In the genomic region with DNA sequence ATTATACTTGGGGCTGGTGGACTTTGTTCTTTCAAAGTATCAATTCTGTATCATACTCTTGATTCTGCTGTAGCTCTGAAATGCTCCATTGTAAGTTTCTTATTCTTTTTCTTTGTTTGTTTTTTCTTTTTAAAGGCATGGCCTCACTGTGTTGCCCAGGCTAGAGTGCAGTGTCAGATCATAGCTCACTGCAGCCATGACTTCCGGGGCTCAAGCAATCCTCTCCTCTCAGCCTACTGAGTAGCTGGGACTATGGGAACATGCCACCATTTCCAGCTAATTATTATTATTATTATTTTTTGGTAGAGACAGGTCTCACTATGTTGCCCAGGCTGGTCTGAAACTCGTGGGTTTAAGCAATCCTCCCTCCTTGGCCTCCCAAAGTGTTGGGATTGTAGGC, we compare ENCODE assay signal across 20 cellular contexts. TPM values are rescaled to one million over a fixed set of nuclear protein-coding genes. Genes with fewer than 3 reads are reported as not detected.
DNase-seq lines count a peak whose midpoint lies in the region; ATAC-seq, FAIRE-seq and TF ChIP-seq lines count a peak whose summit lies in the region.
"Had no signal": no experiment of that assay in that cellular context is flagged by ENCODE, and none has a peak within 500 bp of the region (broad histone marks: within the 10 kb centered on the region; RNA-seq: fewer than 3 reads in every experiment).

No MANE protein-coding gene starts in this region.

- H4K20me1 ChIP-seq in HCT116 (ENCODE audit: insufficient read depth) (no peaks in the 10 kb centered on the region), HepG2 (ENCODE audit: insufficient read depth, low read length) (no peaks in the 10 kb centered on the region)

- CTCF ChIA-PET in HCT116 (lab: Charles Lee): interaction anchor here (0.9 kb wide), 1 partner anchor 372 kb away, joined by 4 read pairs; no protein-coding TSS in a partner anchor
- CTCF ChIA-PET in HepG2 (lab: Yijun Ruan, JAX; ENCODE audit: low intra/inter-chr PET ratio, low total read pairs): no interaction called here
- CTCF ChIA-PET in CD8-positive, alpha-beta T cell (lab: Charles Lee): interaction anchor here (1.3 to 1.4 kb wide), 2 partner anchors 9 to 372 kb away, joined by 4 to 6 read pairs; no protein-coding TSS in a partner anchor

- WGBS in HepG2 (ENCODE audit: low lambda C conversion rate): 18% methylated on average over 2 of the region's 2 CpGs
- 71 to 78% methylated on average over 2 of the region's 2 CpGs for WGBS in sigmoid colon, 2 donors

- no peak for FAIRE-seq in HepG2 (lab: Jason Lieb, UNC)
- FAIRE-seq: A204.1, D721Med, GM12892, GM19239, H1, HTR-8/SVneo had no signal

- H3K36me3 ChIP-seq in HCT116 (ENCODE audit: control insufficient read depth in 1 of 2, insufficient read depth in 2 of 2, low read length in 2 of 2): no peaks in the 10 kb centered on the region
- no peaks in the 10 kb centered on the region for H3K36me3 ChIP-seq in HepG2 (replicated peaks in 1 of 2; ENCODE audit: control insufficient read depth in 1 of 2, insufficient read depth in 2 of 2, low read length in 2 of 2)
- H3K36me3 ChIP-seq in sigmoid colon: no peaks in the 10 kb centered on the region
- H3K36me3 ChIP-seq in upper lobe of right lung: no peaks in the 10 kb centered on the region
- no peaks in the 10 kb centered on the region for H3K36me3 ChIP-seq in CD8-positive, alpha-beta T cell (ENCODE audit: insufficient read depth, low read length)

- H2AFZ ChIP-seq in HCT116 (ENCODE audit: low read depth, low read length, poor library complexity, severe bottlenecking): peak overlapping the region; percentile 41
- H2AFZ ChIP-seq in HepG2 (ENCODE audit: low read length): no peak overlapping the region

- no peak for TF ChIP-seq EP300 in HepG2 (IDR thresholded peaks at IDR 0.05; ENCODE audit: low read depth in 2 of 2, low read length in 2 of 2)
- no peak for TF ChIP-seq EP300 in HepG2 (CRISPR knock-in tag; IDR thresholded peaks at IDR 0.05; ENCODE audit: borderline replicate concordance)
- no peak for TF ChIP-seq EP300 in sigmoid colon (IDR thresholded peaks at IDR 0.05)

- intact Hi-C loops in HCT116 (cut with micrococcal nuclease): no loop called here
- intact Hi-C loops in HepG2 (cut with micrococcal nuclease; ENCODE audit: unreplicated experiment): no loop called here
- intact Hi-C loops in sigmoid colon (cut with DNase I): no loop called here
- intact Hi-C loops in upper lobe of right lung (cut with DNase I): no loop called here
- intact Hi-C loops in CD8-positive, alpha-beta T cell (cut with DNase I, micrococcal nuclease): loop anchor here (5.0 to 10.0 kb wide), 2 partner anchors 834 to 1137 kb away; no protein-coding TSS in a partner anchor

- no peaks in the 10 kb centered on the region for H3K9me3 Mint-ChIP-seq in CD8-positive, alpha-beta T cell
- H3K9me3 Mint-ChIP-seq: CD4-positive, alpha-beta memory T cell had no signal

- no peak overlapping the region for H3K27ac Mint-ChIP-seq in CD8-positive, alpha-beta T cell
- H3K27ac Mint-ChIP-seq: B cell; CD4-positive, alpha-beta memory T cell had no signal

- RAD21 ChIA-PET in HCT116 (lab: Charles Lee; ENCODE audit: low non-redundant PET in 1 of 2, low total read pairs in 2 of 2, uncharacterized antibody in 2 of 2, unreplicated experiment in 2 of 2): no interaction called here

- no peaks in the 10 kb centered on the region for H3K9me2 ChIP-seq in HCT116 (ENCODE audit: insufficient read depth)

- no peak overlapping the region for H3K27ac ChIP-seq in HCT116 (ENCODE audit: low read depth, low read length)
- H3K27ac ChIP-seq in HepG2 (ENCODE audit: extremely low read length, insufficient read depth, low read length): no peak overlapping the region
- H3K27ac ChIP-seq in sigmoid colon: no peak overlapping the region
- H3K27ac ChIP-seq in upper lobe of right lung: no peak overlapping the region
- H3K27ac ChIP-seq in CD8-positive, alpha-beta T cell (ENCODE audit: low read depth, low read length): no peak overlapping the region

- H3K79me2 ChIP-seq in HCT116 (ENCODE audit: insufficient read depth, low read length) (no peaks in the 10 kb centered on the region), HepG2 (ENCODE audit: insufficient read depth, low read length) (no peaks in the 10 kb centered on the region)

- H3K27me3 ChIP-seq in HCT116 (ENCODE audit: insufficient read depth, low read length) (no peaks in the 10 kb centered on the region), HepG2 (ENCODE audit: control insufficient read depth in 1 of 2, insufficient read depth in 2 of 2, low read length in 2 of 2) (peaks cover 16 to 83% of the 10 kb centered on the region in 2 experiments; a peak in 4 of 5 replicates), sigmoid colon (peaks cover 0 to 9% (median 0%) of the 10 kb centered on the region in 3 donors), upper lobe of right lung (peaks cover 2% of the 10 kb centered on the region)
- H3K27me3 ChIP-seq in CD8-positive, alpha-beta T cell (ENCODE audit: insufficient read depth, low read length): no peaks in the 10 kb centered on the region

- in situ Hi-C loops in HepG2 (cut with HindIII; ENCODE audit: extremely low pct_ligation_motif_present, low pct_unique_long_range_greater_than_20kb): loop anchor here (25.0 kb wide), 2 partner anchors 248 to 777 kb away; no protein-coding TSS in a partner anchor

- TF ChIP-seq RAD21 in HCT116 (IDR thresholded peaks at IDR 0.05; ENCODE audit: low read depth): no peak
- no peak for TF ChIP-seq RAD21 in HepG2 (CRISPR knock-in tag; IDR thresholded peaks at IDR 0.05)

- TF ChIP-seq CTCF in HCT116 (IDR thresholded peaks at IDR 0.05 in 2 of 3, conservative IDR thresholded peaks at IDR 0.05 in 1 of 3; ENCODE audit: borderline replicate concordance in 1 of 3, insufficient read depth in 1 of 3, low read depth in 2 of 3, low read length in 2 of 3) (no peak), HepG2 (CRISPR knock-in tag; IDR thresholded peaks at IDR 0.05) (no peak), sigmoid colon (IDR thresholded peaks at IDR 0.05) (no peak), upper lobe of right lung (IDR thresholded peaks at IDR 0.05) (no peak)
- no peak for TF ChIP-seq CTCF in CD8-positive, alpha-beta T cell (IDR thresholded peaks at IDR 0.05)

- no peak overlapping the region for H3K4me3 Mint-ChIP-seq in CD8-positive, alpha-beta T cell
- H3K4me3 Mint-ChIP-seq: B cell; CD4-positive, alpha-beta memory T cell had no signal

- H3K9ac ChIP-seq in HCT116 (ENCODE audit: low read length) (no peak overlapping the region), HepG2 (ENCODE audit: insufficient read depth, low read depth, low read length) (no peak overlapping the region)

- H3K4me1 Mint-ChIP-seq in CD8-positive, alpha-beta T cell (ENCODE audit: low read depth): no peaks in the 10 kb centered on the region

- H3K9me3 ChIP-seq in HCT116 (ENCODE audit: control insufficient read depth in 1 of 2, insufficient read depth in 1 of 2, low read depth in 1 of 2, low read length in 2 of 2) (no peaks in the 10 kb centered on the region), HepG2 (ENCODE audit: low read length) (no peaks in the 10 kb centered on the region), sigmoid colon (no peaks in the 10 kb centered on the region), upper lobe of right lung (no peaks in the 10 kb centered on the region)
- no peaks in the 10 kb centered on the region for H3K9me3 ChIP-seq in CD8-positive, alpha-beta T cell (ENCODE audit: low read length)

- no peak overlapping the region for H3K4me3 ChIP-seq in HCT116 (replicated peaks in 1 of 2; ENCODE audit: low read depth in 1 of 2, low read length in 2 of 2)
- no peak overlapping the region for H3K4me3 ChIP-seq in HepG2 (replicated peaks in 1 of 3; ENCODE audit: insufficient read depth in 1 of 3, low read depth in 2 of 3, low read length in 3 of 3)
- no peak overlapping the region for H3K4me3 ChIP-seq in sigmoid colon
- no peak overlapping the region for H3K4me3 ChIP-seq in upper lobe of right lung
- no peak overlapping the region for H3K4me3 ChIP-seq in CD8-positive, alpha-beta T cell (ENCODE audit: low read depth, low read length)

- no peak for TF ChIP-seq POLR2A in HCT116 (IDR thresholded peaks at IDR 0.05; ENCODE audit: borderline replicate concordance, extremely low read depth, insufficient read depth, insufficient read length)
- TF ChIP-seq POLR2A in HepG2 (IDR thresholded peaks at IDR 0.05; ENCODE audit: insufficient read depth in 1 of 2, low read depth in 2 of 2, low read length in 2 of 2): no peak
- TF ChIP-seq POLR2A in sigmoid colon (IDR thresholded peaks at IDR 0.05): no peak

- ATAC-seq in HCT116: no peak
- no peak for ATAC-seq in HepG2
- ATAC-seq in upper lobe of right lung: no peak
- ATAC-seq in esophagus mucosa: no peak
- ATAC-seq in CD8-positive, alpha-beta T cell: no peak
- no peak for ATAC-seq in GM19467 (IDR thresholded peaks at IDR 0.05; ENCODE audit: unreplicated experiment)

- POLR2A ChIA-PET in HCT116 (lab: Charles Lee): no interaction called here
- POLR2A ChIA-PET in HepG2 (lab: Yijun Ruan, JAX): no interaction called here
- POLR2A ChIA-PET in CD8-positive, alpha-beta T cell (lab: Charles Lee): interaction anchor here (0.6 kb wide), 1 partner anchor 563 kb away, joined by 3 read pairs; no protein-coding TSS in a partner anchor

- DNase-seq in HCT116 (ENCODE audit: low read depth, low spot score) (no peak), HepG2 (ENCODE audit: low spot score) (no peak), sigmoid colon (peak; percentile 48), upper lobe of right lung (peak; percentile 16)
- no peak for DNase-seq in CD8-positive, alpha-beta T cell
- DNase-seq: C1 segment of cervical spinal cord; CD4-positive, alpha-beta memory T cell; COR-L47; DND-41; GDM1; HCEC 1CT had no signal

- BruUV-seq in HCT116 (replicated peaks; lab: Mats Ljungman, UMichigan) (no TSS peak), HepG2 (replicated peaks; lab: Mats Ljungman, UMichigan) (no TSS peak)

- H3K4me1 ChIP-seq in HCT116 (ENCODE audit: control insufficient read depth in 1 of 2, insufficient read depth in 2 of 2, low read length in 2 of 2) (peaks cover 0 to 8% of the 10 kb centered on the region in 2 experiments; a peak in 2 of 4 replicates), HepG2 (ENCODE audit: insufficient read depth, low read length) (peaks cover 14% of the 10 kb centered on the region), sigmoid colon (peaks cover 0 to 2% (median under 1%) of the 10 kb centered on the region in 4 donors), upper lobe of right lung (peaks cover 2% of the 10 kb centered on the region)
- no peaks in the 10 kb centered on the region for H3K4me1 ChIP-seq in CD8-positive, alpha-beta T cell (ENCODE audit: insufficient read depth, low read length)

- no peaks in the 10 kb centered on the region for H3K36me3 Mint-ChIP-seq in CD8-positive, alpha-beta T cell
- H3K36me3 Mint-ChIP-seq: CD4-positive, alpha-beta memory T cell had no signal

- no peaks in the 10 kb centered on the region for H3K27me3 Mint-ChIP-seq in CD8-positive, alpha-beta T cell (ENCODE audit: low read depth)
- H3K27me3 Mint-ChIP-seq: B cell; CD4-positive, alpha-beta memory T cell had no signal

- H3K4me2 ChIP-seq in HCT116 (ENCODE audit: low read length): no peak overlapping the region
- no peak overlapping the region for H3K4me2 ChIP-seq in HepG2 (ENCODE audit: low read depth, low read length)

RNA-seq across cellular contexts. Expression of a gene that starts 38.9 kb away (rescaled TPM):
- total RNA-seq in HCT116 (2021; ENCODE audit: unreplicated experiment) (41.4 TPM), HepG2 (2016; rRNA removed; fragmentation: Illumina TruSeq; extraction: Trizol) (175 and 204 TPM in 2 replicates), sigmoid colon (100 to 1,000 TPM; 108 to 155 (median 122) TPM), upper lobe of right lung (84.0 TPM), esophagus mucosa (89.2 TPM)
- 12.2 and 16.5 TPM in 2 replicates for polyA plus RNA-seq in HCT116 (2012)
- 260 and 296 TPM in 2 replicates for total RNA-seq in HepG2 (2016; cell fraction: cytosol; rRNA removed; fragmentation: Illumina TruSeq; extraction: Trizol; ENCODE audit: low read depth)
- total RNA-seq in HepG2 (2016; cell fraction: insoluble cytoplasmic fraction; rRNA removed; fragmentation: Illumina TruSeq; extraction: Trizol): 189 and 192 TPM in 2 replicates
- 531 and 570 TPM in 2 replicates for total RNA-seq in HepG2 (2016; cell fraction: membrane; rRNA removed; fragmentation: Illumina TruSeq; extraction: Trizol)
- 102 and 120 TPM in 2 replicates for total RNA-seq in HepG2 (2016; cell fraction: nucleus; rRNA removed; fragmentation: Illumina TruSeq; extraction: Trizol)
- polyA plus RNA-seq in HepG2 (2011; rRNA removed) (96.9 and 123 TPM in 2 replicates), sigmoid colon (10 to 100 TPM; 56.0 to 84.7 (median 82.8) TPM)
- polyA plus RNA-seq in HepG2 (2011; cell fraction: cytosol; rRNA removed): 57.9 and 89.7 TPM in 2 replicates
- polyA plus RNA-seq in HepG2 (2011; cell fraction: nucleus; rRNA removed): 22.0 and 27.5 TPM in 2 replicates
- 128 and 134 TPM in 2 replicates for polyA plus RNA-seq in HepG2 (2012)
- 385 and 459 TPM in 2 replicates for polyA plus RNA-seq in HepG2 (2016; cell fraction: cytosol; fragmentation: Illumina TruSeq; extraction: Trizol; ENCODE audit: low read depth)
- polyA plus RNA-seq in HepG2 (2016; cell fraction: insoluble cytoplasmic fraction; fragmentation: Illumina TruSeq; extraction: Trizol; ENCODE audit: low read depth): 218 and 221 TPM in 2 replicates
- 534 and 554 TPM in 2 replicates for polyA plus RNA-seq in HepG2 (2016; cell fraction: membrane; fragmentation: Illumina TruSeq; extraction: Trizol; ENCODE audit: low read depth)
- polyA plus RNA-seq in HepG2 (2016; cell fraction: nucleus; fragmentation: Illumina TruSeq; extraction: Trizol; ENCODE audit: insufficient read depth, low read depth): 143 and 144 TPM in 2 replicates
- polyA minus RNA-seq in HepG2 (2011; rRNA and poly(A)+ RNA removed; ENCODE audit: low replicate concordance): 23.0 and 41.2 TPM in 2 replicates
- polyA minus RNA-seq in HepG2 (2011; cell fraction: cytosol; rRNA and poly(A)+ RNA removed): 66.7 and 68.9 TPM in 2 replicates
- 50.9 and 56.4 TPM in 2 replicates for polyA minus RNA-seq in HepG2 (2011; cell fraction: nucleus; rRNA and poly(A)+ RNA removed)
- 10 to 100 TPM; 93.8 to 99.0 TPM for total RNA-seq in CD8-positive, alpha-beta T cell

Comparison
In these comparisons a context has a peak if more than half of its experiments do, and no peak if none do; other contexts are left out.
1. DNase-seq: peak in sigmoid colon (single experiment) and upper lobe of right lung (single experiment); none in HCT116 (single experiment), HepG2 (single experiment) and CD8-positive, alpha-beta T cell (0 of 7).
2. intact Hi-C loops: an anchor here in CD8-positive, alpha-beta T cell (5.0 to 10.0 kb wide); none called in HCT116, HepG2, sigmoid colon and upper lobe of right lung.